ENCODE assay signal across 1 cellular context in the genomic region with DNA sequence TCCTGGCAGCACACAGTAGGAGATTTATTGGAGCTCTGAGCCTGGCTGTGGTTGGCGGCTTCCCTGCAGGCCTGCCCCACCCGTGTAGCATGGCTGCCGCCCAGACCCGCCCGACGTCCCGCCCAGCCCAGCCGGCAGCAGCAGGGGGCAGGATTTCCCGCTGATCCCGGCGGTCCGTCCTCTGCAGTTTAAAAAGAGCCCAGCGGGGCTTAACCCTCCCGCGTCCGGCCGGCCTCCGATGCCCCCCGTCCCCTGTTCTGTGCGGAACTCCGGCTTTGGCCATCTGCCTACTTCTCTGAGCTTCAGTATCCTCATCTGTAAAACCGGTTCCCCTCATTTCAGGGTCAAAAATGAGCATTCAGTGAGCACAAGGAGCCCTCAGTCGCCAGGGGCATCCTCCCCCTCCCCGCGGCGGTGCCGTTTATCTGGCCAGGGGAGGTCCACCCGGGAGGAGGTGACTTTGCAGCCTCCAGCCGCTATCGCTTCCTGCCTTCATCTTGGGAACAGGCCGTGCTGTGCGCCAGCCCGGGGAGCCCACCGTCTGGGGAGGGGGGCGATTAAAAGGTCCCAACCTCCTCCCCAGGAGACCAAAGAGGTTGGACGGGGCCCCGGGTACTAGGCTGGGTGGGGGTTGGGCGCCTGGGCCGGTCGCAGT.
TF ChIP-seq lines count a peak whose summit lies in the region.

A gene (plus strand): TSS at position 476 of the 655 bp plus-strand sequence. CDS start 1,456 bp downstream, outside the sequence.

TF ChIP-seq in HepG2, 621 proteins besides CTCF, POLR2A, EP300 and RAD21 (continued from another document and continues in another):
- TF ChIP-seq SRSF1 (optimal IDR thresholded peaks at IDR 0.05; ENCODE audit: low read depth, low read length), result peak; percentile 59
- TF ChIP-seq, protein P1, sequence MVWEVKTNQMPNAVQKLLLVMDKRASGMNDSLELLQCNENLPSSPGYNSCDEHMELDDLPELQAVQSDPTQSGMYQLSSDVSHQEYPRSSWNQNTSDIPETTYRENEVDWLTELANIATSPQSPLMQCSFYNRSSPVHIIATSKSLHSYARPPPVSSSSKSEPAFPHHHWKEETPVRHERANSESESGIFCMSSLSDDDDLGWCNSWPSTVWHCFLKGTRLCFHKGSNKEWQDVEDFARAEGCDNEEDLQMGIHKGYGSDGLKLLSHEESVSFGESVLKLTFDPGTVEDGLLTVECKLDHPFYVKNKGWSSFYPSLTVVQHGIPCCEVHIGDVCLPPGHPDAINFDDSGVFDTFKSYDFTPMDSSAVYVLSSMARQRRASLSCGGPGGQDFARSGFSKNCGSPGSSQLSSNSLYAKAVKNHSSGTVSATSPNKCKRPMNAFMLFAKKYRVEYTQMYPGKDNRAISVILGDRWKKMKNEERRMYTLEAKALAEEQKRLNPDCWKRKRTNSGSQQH (CRISPR knock-in tag; IDR thresholded peaks at IDR 0.05; ENCODE audit: low read depth), result peak; percentile 55; the same call in 1 of the 2 replicates
- no peak for TF ChIP-seq DNMT3B (CRISPR knock-in tag; conservative IDR thresholded peaks at IDR 0.05)
- TF ChIP-seq HNF4A (CRISPR knock-in tag; IDR thresholded peaks at IDR 0.05), result no peak
- TF ChIP-seq NFATC3 (CRISPR knock-in tag; IDR thresholded peaks at IDR 0.05), result 0 out of 2 replicates have a peak, but pooled peaks have one; percentile 25
- no peak for TF ChIP-seq RFX5 (IDR thresholded peaks at IDR 0.05; ENCODE audit: low read depth, low read length)
- TF ChIP-seq, protein P2, sequence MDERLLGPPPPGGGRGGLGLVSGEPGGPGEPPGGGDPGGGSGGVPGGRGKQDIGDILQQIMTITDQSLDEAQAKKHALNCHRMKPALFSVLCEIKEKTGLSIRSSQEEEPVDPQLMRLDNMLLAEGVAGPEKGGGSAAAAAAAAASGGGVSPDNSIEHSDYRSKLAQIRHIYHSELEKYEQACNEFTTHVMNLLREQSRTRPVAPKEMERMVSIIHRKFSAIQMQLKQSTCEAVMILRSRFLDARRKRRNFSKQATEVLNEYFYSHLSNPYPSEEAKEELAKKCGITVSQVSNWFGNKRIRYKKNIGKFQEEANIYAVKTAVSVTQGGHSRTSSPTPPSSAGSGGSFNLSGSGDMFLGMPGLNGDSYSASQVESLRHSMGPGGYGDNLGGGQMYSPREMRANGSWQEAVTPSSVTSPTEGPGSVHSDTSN (CRISPR knock-in tag; IDR thresholded peaks at IDR 0.05), result no peak
- no peak for TF ChIP-seq TRIM24 (CRISPR knock-in tag; IDR thresholded peaks at IDR 0.05)
- peak; percentile 90 for TF ChIP-seq XRCC5 (optimal IDR thresholded peaks at IDR 0.05; ENCODE audit: low read length)
- peak; percentile 51; the same call in 1 of the 2 replicates for TF ChIP-seq ZFP90 (CRISPR knock-in tag; IDR thresholded peaks at IDR 0.05; ENCODE audit: borderline replicate concordance)
- 0 out of 2 replicates have a peak, but pooled peaks have one; percentile 8 for TF ChIP-seq POGZ (CRISPR knock-in tag; IDR thresholded peaks at IDR 0.05)
- TF ChIP-seq KLF16 (CRISPR knock-in tag; IDR thresholded peaks at IDR 0.05), result 0 out of 4 replicates have a peak, but pooled peaks of 1 of the 2 experiments have one; percentile 11
- TF ChIP-seq ATF7-NPFF (CRISPR knock-in tag; IDR thresholded peaks at IDR 0.05; ENCODE audit: low read depth), result 0 out of 2 replicates have a peak, but pooled peaks have one; percentile 34
- TF ChIP-seq MATR3 (CRISPR knock-in tag; IDR thresholded peaks at IDR 0.05), result no peak
- 0 out of 2 replicates have a peak, but pooled peaks have one; percentile 46 for TF ChIP-seq ZNF317 (CRISPR knock-in tag; IDR thresholded peaks at IDR 0.05)
- TF ChIP-seq MIER2 (CRISPR knock-in tag; IDR thresholded peaks at IDR 0.05), result 0 out of 2 replicates have a peak, but pooled peaks have one; percentile 15
- TF ChIP-seq, protein P3, sequence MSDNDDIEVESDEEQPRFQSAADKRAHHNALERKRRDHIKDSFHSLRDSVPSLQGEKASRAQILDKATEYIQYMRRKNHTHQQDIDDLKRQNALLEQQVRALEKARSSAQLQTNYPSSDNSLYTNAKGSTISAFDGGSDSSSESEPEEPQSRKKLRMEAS (IDR thresholded peaks at IDR 0.05), result peak; percentile 49
- TF ChIP-seq, protein P4, sequence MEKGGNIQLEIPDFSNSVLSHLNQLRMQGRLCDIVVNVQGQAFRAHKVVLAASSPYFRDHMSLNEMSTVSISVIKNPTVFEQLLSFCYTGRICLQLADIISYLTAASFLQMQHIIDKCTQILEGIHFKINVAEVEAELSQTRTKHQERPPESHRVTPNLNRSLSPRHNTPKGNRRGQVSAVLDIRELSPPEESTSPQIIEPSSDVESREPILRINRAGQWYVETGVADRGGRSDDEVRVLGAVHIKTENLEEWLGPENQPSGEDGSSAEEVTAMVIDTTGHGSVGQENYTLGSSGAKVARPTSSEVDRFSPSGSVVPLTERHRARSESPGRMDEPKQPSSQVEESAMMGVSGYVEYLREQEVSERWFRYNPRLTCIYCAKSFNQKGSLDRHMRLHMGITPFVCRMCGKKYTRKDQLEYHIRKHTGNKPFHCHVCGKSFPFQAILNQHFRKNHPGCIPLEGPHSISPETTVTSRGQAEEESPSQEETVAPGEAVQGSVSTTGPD (CRISPR knock-in tag; IDR thresholded peaks at IDR 0.05), result 0 out of 2 replicates have a peak, but pooled peaks have one; percentile 38
- no peak for TF ChIP-seq ZNF446 (CRISPR knock-in tag; IDR thresholded peaks at IDR 0.05)
- TF ChIP-seq TCF7 (IDR thresholded peaks at IDR 0.05; ENCODE audit: low read depth), result no peak
- TF ChIP-seq ZNF230 (CRISPR knock-in tag; IDR thresholded peaks at IDR 0.05), result no peak
- no peak for TF ChIP-seq SUZ12 (IDR thresholded peaks at IDR 0.05; ENCODE audit: low read depth, low read length)
- no peak for TF ChIP-seq ZNF792 (CRISPR knock-in tag; IDR thresholded peaks at IDR 0.05)
- TF ChIP-seq AKAP8 (CRISPR knock-in tag; IDR thresholded peaks at IDR 0.05), result no peak
- no peak for TF ChIP-seq CC2D1A (CRISPR knock-in tag; IDR thresholded peaks at IDR 0.05)
- TF ChIP-seq WIZ (CRISPR knock-in tag; IDR thresholded peaks at IDR 0.05), result no peak
- no peak for TF ChIP-seq ZNF772 (CRISPR knock-in tag; IDR thresholded peaks at IDR 0.05)
- no peak for TF ChIP-seq TCF12 (IDR thresholded peaks at IDR 0.05)
- TF ChIP-seq TCF12 (CRISPR knock-in tag; IDR thresholded peaks at IDR 0.05), result 0 out of 2 replicates have a peak, but pooled peaks have one; percentile 41
- peak; percentile 26; the same call in 1 of the 2 replicates for TF ChIP-seq ESRRA (CRISPR knock-in tag; IDR thresholded peaks at IDR 0.05; ENCODE audit: low read depth)
- TF ChIP-seq NCOA5 (CRISPR knock-in tag; IDR thresholded peaks at IDR 0.05), result no peak
- TF ChIP-seq CBX1 (IDR thresholded peaks at IDR 0.05; ENCODE audit: low read depth), result no peak
- peak; percentile 55 for TF ChIP-seq SAP130 (CRISPR knock-in tag; IDR thresholded peaks at IDR 0.05; ENCODE audit: low read depth)
- TF ChIP-seq, protein P5, sequence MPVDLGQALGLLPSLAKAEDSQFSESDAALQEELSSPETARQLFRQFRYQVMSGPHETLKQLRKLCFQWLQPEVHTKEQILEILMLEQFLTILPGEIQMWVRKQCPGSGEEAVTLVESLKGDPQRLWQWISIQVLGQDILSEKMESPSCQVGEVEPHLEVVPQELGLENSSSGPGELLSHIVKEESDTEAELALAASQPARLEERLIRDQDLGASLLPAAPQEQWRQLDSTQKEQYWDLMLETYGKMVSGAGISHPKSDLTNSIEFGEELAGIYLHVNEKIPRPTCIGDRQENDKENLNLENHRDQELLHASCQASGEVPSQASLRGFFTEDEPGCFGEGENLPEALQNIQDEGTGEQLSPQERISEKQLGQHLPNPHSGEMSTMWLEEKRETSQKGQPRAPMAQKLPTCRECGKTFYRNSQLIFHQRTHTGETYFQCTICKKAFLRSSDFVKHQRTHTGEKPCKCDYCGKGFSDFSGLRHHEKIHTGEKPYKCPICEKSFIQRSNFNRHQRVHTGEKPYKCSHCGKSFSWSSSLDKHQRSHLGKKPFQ (CRISPR knock-in tag; IDR thresholded peaks at IDR 0.05; ENCODE audit: insufficient replicate concordance), result no peak
- TF ChIP-seq ASH2L (IDR thresholded peaks at IDR 0.05; ENCODE audit: insufficient read length, low read depth, low read length), result peak; percentile 42
- 0 out of 2 replicates have a peak, but pooled peaks have one; percentile 63 for TF ChIP-seq PCBP1 (IDR thresholded peaks at IDR 0.05; ENCODE audit: borderline replicate concordance, low read depth, low read length)
- TF ChIP-seq YEATS4 (CRISPR knock-in tag; IDR thresholded peaks at IDR 0.05; ENCODE audit: borderline replicate concordance), result peak; percentile 70
- TF ChIP-seq HDAC1 (CRISPR knock-in tag; IDR thresholded peaks at IDR 0.05), result peak; percentile 57
- 0 out of 2 replicates have a peak, but pooled peaks have one; percentile 16 for TF ChIP-seq FOXA3 (CRISPR knock-in tag; IDR thresholded peaks at IDR 0.05)
- TF ChIP-seq, protein P6, sequence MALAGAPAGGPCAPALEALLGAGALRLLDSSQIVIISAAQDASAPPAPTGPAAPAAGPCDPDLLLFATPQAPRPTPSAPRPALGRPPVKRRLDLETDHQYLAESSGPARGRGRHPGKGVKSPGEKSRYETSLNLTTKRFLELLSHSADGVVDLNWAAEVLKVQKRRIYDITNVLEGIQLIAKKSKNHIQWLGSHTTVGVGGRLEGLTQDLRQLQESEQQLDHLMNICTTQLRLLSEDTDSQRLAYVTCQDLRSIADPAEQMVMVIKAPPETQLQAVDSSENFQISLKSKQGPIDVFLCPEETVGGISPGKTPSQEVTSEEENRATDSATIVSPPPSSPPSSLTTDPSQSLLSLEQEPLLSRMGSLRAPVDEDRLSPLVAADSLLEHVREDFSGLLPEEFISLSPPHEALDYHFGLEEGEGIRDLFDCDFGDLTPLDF (CRISPR knock-in tag; IDR thresholded peaks at IDR 0.05), result no peak
- TF ChIP-seq SP5 (CRISPR knock-in tag; IDR thresholded peaks at IDR 0.05; ENCODE audit: borderline replicate concordance, low read depth), result peak; percentile 49; the same call in 1 of the 2 replicates
- peak; percentile 81 for TF ChIP-seq YY1 (IDR thresholded peaks at IDR 0.05; ENCODE audit: insufficient read depth, insufficient replicate concordance, low read depth, low read length)
- no peak for TF ChIP-seq ZNF614 (CRISPR knock-in tag; IDR thresholded peaks at IDR 0.05; ENCODE audit: borderline replicate concordance)
- peak; percentile 98 for TF ChIP-seq ZNF652 (CRISPR knock-in tag; IDR thresholded peaks at IDR 0.05; ENCODE audit: borderline replicate concordance, low read depth)
- TF ChIP-seq, protein P7, sequence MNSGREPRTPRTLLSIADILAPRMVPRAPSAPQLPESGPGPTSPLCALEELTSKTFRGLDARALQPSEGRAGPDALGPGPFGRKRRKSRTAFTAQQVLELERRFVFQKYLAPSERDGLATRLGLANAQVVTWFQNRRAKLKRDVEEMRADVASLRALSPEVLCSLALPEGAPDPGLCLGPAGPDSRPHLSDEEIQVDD (CRISPR knock-in tag; IDR thresholded peaks at IDR 0.05; ENCODE audit: borderline replicate concordance), result no peak
- no peak for TF ChIP-seq SMAD3 (CRISPR knock-in tag; IDR thresholded peaks at IDR 0.05)
- TF ChIP-seq MTA3 (CRISPR knock-in tag; IDR thresholded peaks at IDR 0.05), result no peak
- TF ChIP-seq ZNF501 (CRISPR knock-in tag; IDR thresholded peaks at IDR 0.05), result peak; percentile 56; the same call in 1 of the 2 replicates
- peak; percentile 60; the same call in 1 of the 2 replicates for TF ChIP-seq KLF12 (CRISPR knock-in tag; IDR thresholded peaks at IDR 0.05; ENCODE audit: borderline replicate concordance)
- TF ChIP-seq, protein P8, sequence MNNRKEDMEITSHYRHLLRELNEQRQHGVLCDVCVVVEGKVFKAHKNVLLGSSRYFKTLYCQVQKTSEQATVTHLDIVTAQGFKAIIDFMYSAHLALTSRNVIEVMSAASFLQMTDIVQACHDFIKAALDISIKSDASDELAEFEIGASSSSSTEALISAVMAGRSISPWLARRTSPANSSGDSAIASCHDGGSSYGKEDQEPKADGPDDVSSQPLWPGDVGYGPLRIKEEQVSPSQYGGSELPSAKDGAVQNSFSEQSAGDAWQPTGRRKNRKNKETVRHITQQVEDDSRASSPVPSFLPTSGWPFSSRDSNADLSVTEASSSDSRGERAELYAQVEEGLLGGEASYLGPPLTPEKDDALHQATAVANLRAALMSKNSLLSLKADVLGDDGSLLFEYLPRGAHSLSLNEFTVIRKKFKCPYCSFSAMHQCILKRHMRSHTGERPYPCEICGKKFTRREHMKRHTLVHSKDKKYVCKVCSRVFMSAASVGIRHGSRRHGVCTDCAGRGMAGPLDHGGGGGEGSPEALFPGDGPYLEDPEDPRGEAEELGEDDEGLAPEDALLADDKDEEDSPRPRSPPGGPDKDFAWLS (CRISPR knock-in tag; IDR thresholded peaks at IDR 0.05; ENCODE audit: borderline replicate concordance), result no peak
- peak; percentile 65 for TF ChIP-seq STAG1 (CRISPR knock-in tag; IDR thresholded peaks at IDR 0.05)
- TF ChIP-seq, protein P9, sequence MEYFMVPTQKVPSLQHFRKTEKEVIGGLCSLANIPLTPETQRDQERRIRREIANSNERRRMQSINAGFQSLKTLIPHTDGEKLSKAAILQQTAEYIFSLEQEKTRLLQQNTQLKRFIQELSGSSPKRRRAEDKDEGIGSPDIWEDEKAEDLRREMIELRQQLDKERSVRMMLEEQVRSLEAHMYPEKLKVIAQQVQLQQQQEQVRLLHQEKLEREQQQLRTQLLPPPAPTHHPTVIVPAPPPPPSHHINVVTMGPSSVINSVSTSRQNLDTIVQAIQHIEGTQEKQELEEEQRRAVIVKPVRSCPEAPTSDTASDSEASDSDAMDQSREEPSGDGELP (IDR thresholded peaks at IDR 0.05; ENCODE audit: borderline replicate concordance, low read depth), result peak; percentile 41; the same call in 1 of the 2 replicates
- 0 out of 2 replicates have a peak, but pooled peaks have one; percentile 39 for TF ChIP-seq ZNF607 (CRISPR knock-in tag; IDR thresholded peaks at IDR 0.05; ENCODE audit: borderline replicate concordance)
- no peak for TF ChIP-seq SIX1 (CRISPR knock-in tag; IDR thresholded peaks at IDR 0.05; ENCODE audit: borderline replicate concordance)
- TF ChIP-seq, protein P10, sequence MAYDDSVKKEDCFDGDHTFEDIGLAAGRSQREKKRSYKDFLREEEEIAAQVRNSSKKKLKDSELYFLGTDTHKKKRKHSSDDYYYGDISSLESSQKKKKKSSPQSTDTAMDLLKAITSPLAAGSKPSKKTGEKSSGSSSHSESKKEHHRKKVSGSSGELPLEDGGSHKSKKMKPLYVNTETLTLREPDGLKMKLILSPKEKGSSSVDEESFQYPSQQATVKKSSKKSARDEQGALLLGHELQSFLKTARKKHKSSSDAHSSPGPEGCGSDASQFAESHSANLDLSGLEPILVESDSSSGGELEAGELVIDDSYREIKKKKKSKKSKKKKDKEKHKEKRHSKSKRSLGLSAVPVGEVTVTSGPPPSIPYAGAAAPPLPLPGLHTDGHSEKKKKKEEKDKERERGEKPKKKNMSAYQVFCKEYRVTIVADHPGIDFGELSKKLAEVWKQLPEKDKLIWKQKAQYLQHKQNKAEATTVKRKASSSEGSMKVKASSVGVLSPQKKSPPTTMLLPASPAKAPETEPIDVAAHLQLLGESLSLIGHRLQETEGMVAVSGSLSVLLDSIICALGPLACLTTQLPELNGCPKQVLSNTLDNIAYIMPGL (CRISPR knock-in tag; IDR thresholded peaks at IDR 0.05; ENCODE audit: borderline replicate concordance in 1 of 2, low read depth in 1 of 2), result peak; percentile 87 to 89
- TF ChIP-seq, protein P11, sequence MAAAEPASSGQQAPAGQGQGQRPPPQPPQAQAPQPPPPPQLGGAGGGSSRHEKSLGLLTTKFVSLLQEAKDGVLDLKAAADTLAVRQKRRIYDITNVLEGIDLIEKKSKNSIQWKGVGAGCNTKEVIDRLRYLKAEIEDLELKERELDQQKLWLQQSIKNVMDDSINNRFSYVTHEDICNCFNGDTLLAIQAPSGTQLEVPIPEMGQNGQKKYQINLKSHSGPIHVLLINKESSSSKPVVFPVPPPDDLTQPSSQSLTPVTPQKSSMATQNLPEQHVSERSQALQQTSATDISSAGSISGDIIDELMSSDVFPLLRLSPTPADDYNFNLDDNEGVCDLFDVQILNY (CRISPR knock-in tag; conservative IDR thresholded peaks at IDR 0.05), result peak; percentile 66; the same call in 1 of the 2 replicates
- TF ChIP-seq CEBPG (CRISPR knock-in tag; IDR thresholded peaks at IDR 0.05), result no peak
